ENCODE assay signal across 11 cellular contexts in genomic region chr2:197179744-197180498, GRCh38.
DNase-seq lines count a peak whose midpoint lies in the region; ATAC-seq and TF ChIP-seq lines count a peak whose summit lies in the region.
"Had no signal": no experiment of that assay in that cellular context is flagged by ENCODE, and none has a peak within 500 bp of the region (broad histone marks: within the 10 kb centered on the region; RNA-seq: fewer than 3 reads in every experiment).

No MANE protein-coding gene starts in this region.

- POLR2A ChIA-PET in CD8-positive, alpha-beta T cell (lab: Charles Lee) = no interaction called here
- POLR2A ChIA-PET in SK-N-SH (lab: Yijun Ruan, JAX) = interaction anchor here (0.9 to 1.3 kb wide), 3 partner anchors 75 to 130 kb away, joined by 3 to 4 read pairs (median 3); no protein-coding TSS in a partner anchor

- TF ChIP-seq RAD21 in SK-N-SH (IDR thresholded peaks at IDR 0.05; ENCODE audit: low read length) = no peak; the same call in 1 of the 2 replicates

- CTCF ChIA-PET in CD8-positive, alpha-beta T cell (lab: Charles Lee) = interaction anchor here (0.6 to 2.5 kb wide), 8 partner anchors 9 to 429 kb away, joined by 3 to 17 read pairs (median 4); no protein-coding TSS in a partner anchor
- CTCF ChIA-PET in SK-N-SH (lab: Yijun Ruan, JAX) = interaction anchor here (0.6 to 7.2 kb wide), 11 partner anchors 10 to 199 kb away, joined by 3 to 43 read pairs (median 4); partner anchors contain the start of gene ANKRD44

- no peak overlapping the region for H3K27ac ChIP-seq in CD8-positive, alpha-beta T cell (ENCODE audit: low read depth, low read length)
- peak overlapping the region; percentile 49 to 99 for H3K27ac ChIP-seq in SK-N-SH (ENCODE audit: low read depth in 2 of 2, low read length in 1 of 2)
- no peak overlapping the region for H3K27ac ChIP-seq in vagina
- H3K27ac ChIP-seq: skin epidermis had no signal

- H3F3A ChIP-seq in SK-N-SH (replicated peaks; ENCODE audit: insufficient read depth) = peaks cover 14% of the 10 kb centered on the region

- no peaks in the 10 kb centered on the region for H3K9me3 Mint-ChIP-seq in CD8-positive, alpha-beta T cell
- no peaks in the 10 kb centered on the region for H3K9me3 Mint-ChIP-seq in nephron progenitor cell

- H3K9ac ChIP-seq in SK-N-SH = no peak overlapping the region

- H3K9me2 ChIP-seq in SK-N-SH = no peaks in the 10 kb centered on the region

- TF ChIP-seq EP300 in SK-N-SH (IDR thresholded peaks at IDR 0.05; ENCODE audit: borderline replicate concordance in 1 of 2, low read depth in 1 of 2, low read length in 1 of 2) = peak; percentile 76 to 91

- TF ChIP-seq CTCF in CD8-positive, alpha-beta T cell (IDR thresholded peaks at IDR 0.05) = no peak
- TF ChIP-seq CTCF in SK-N-SH (IDR thresholded peaks at IDR 0.05) = no peak
- no peak for TF ChIP-seq CTCF in nephron progenitor cell (IDR thresholded peaks at IDR 0.05)
- no peak for TF ChIP-seq CTCF in vagina (IDR thresholded peaks at IDR 0.05)

- WGBS in SK-N-SH (ENCODE audit: low lambda C conversion rate) = 23% methylated on average over 12 of the region's 12 CpGs

- H3K4me3 Mint-ChIP-seq in CD8-positive, alpha-beta T cell = no peak overlapping the region
- H3K4me3 Mint-ChIP-seq in nephron progenitor cell = no peak overlapping the region

- peaks cover 78% of the 10 kb centered on the region for H3K36me3 Mint-ChIP-seq in CD8-positive, alpha-beta T cell
- no peaks in the 10 kb centered on the region for H3K36me3 Mint-ChIP-seq in nephron progenitor cell (ENCODE audit: low read depth)

- H3K4me3 ChIP-seq in CD8-positive, alpha-beta T cell (ENCODE audit: low read depth, low read length) = no peak overlapping the region
- H3K4me3 ChIP-seq in SK-N-SH (ENCODE audit: low read depth in 2 of 2, low read length in 1 of 2) (no peak overlapping the region; a peak in 1 of 4 replicates), vagina (no peak overlapping the region)
- H3K4me3 ChIP-seq: skin epidermis had no signal

- peaks cover 37% of the 10 kb centered on the region for H3K4me1 ChIP-seq in CD8-positive, alpha-beta T cell (ENCODE audit: insufficient read depth, low read length)
- peaks cover 6 to 41% of the 10 kb centered on the region in 2 experiments; a peak in 3 of 4 replicates for H3K4me1 ChIP-seq in SK-N-SH (ENCODE audit: control insufficient read depth in 1 of 2, insufficient read depth in 2 of 2, low read depth in 1 of 2, low read length in 1 of 2)
- H3K4me1 ChIP-seq in vagina = peaks cover 14% of the 10 kb centered on the region

- intact Hi-C loops in CD8-positive, alpha-beta T cell (cut with DNase I, micrococcal nuclease) = no loop called here
- intact Hi-C loops in vagina (cut with DNase I) = no loop called here

- no peak overlapping the region for H2AFZ ChIP-seq in SK-N-SH (ENCODE audit: low read depth)

- peaks cover 20% of the 10 kb centered on the region for H3K36me3 ChIP-seq in CD8-positive, alpha-beta T cell (ENCODE audit: insufficient read depth, low read length)
- H3K36me3 ChIP-seq in SK-N-SH (replicated peaks in 1 of 2; ENCODE audit: control insufficient read depth in 1 of 2, insufficient read depth in 2 of 2, low read length in 1 of 2) = no peaks in the 10 kb centered on the region
- H3K36me3 ChIP-seq in vagina = no peaks in the 10 kb centered on the region

- no peak for ATAC-seq in CD8-positive, alpha-beta T cell
- no peak for ATAC-seq in HG03439 (IDR thresholded peaks at IDR 0.05; ENCODE audit: unreplicated experiment)

- H3K27me3 Mint-ChIP-seq in CD8-positive, alpha-beta T cell (ENCODE audit: low read depth) = no peaks in the 10 kb centered on the region
- H3K27me3 Mint-ChIP-seq in nephron progenitor cell (ENCODE audit: low read depth, poor library complexity) = peaks cover 7% of the 10 kb centered on the region

- no peaks in the 10 kb centered on the region for H3K27me3 ChIP-seq in CD8-positive, alpha-beta T cell (ENCODE audit: insufficient read depth, low read length)
- H3K27me3 ChIP-seq in SK-N-SH (ENCODE audit: insufficient read depth) = no peaks in the 10 kb centered on the region
- no peaks in the 10 kb centered on the region for H3K27me3 ChIP-seq in vagina

- H4K20me1 ChIP-seq in SK-N-SH (ENCODE audit: insufficient read depth) = no peaks in the 10 kb centered on the region

- no peak for DNase-seq in CD8-positive, alpha-beta T cell
- DNase-seq in SK-N-SH = peak; percentile 70
- peak; percentile 72 for DNase-seq in fibroblast of peridontal ligament (ENCODE audit: extremely low read depth)
- peak; percentile 29 for DNase-seq in nephron progenitor cell
- DNase-seq in cortex of kidney (lab: John Stamatoyannopoulos, UW) = no peak
- no peak for DNase-seq in vagina (ENCODE audit: extremely low spot score in 2 of 2)
- DNase-seq in stimulated activated CD4-positive, alpha-beta T cell treated with anti-CD3 and anti-CD28 coated beads, Interleukin-12 subunit alpha, Interleukin-12 subunit beta, amount 100 ng/mL, for 4 hours = no peak
- DNase-seq: NCI-H226, SW 1271 had no signal

- no peak for TF ChIP-seq POLR2A in vagina (IDR thresholded peaks at IDR 0.05)

- no peaks in the 10 kb centered on the region for H3K79me2 ChIP-seq in SK-N-SH (ENCODE audit: insufficient read depth)

- H3K4me2 ChIP-seq in SK-N-SH = peak overlapping the region; percentile 45

- H3K9me3 ChIP-seq in CD8-positive, alpha-beta T cell (ENCODE audit: low read length) = no peaks in the 10 kb centered on the region
- H3K9me3 ChIP-seq in SK-N-SH (no peaks in the 10 kb centered on the region), vagina (no peaks in the 10 kb centered on the region)

- peak overlapping the region; percentile 82 for H3K27ac Mint-ChIP-seq in CD8-positive, alpha-beta T cell
- peak overlapping the region; percentile 26 for H3K27ac Mint-ChIP-seq in nephron progenitor cell

- H3K4me1 Mint-ChIP-seq in CD8-positive, alpha-beta T cell (ENCODE audit: low read depth) = peaks cover 83% of the 10 kb centered on the region
- peaks cover 41% of the 10 kb centered on the region for H3K4me1 Mint-ChIP-seq in nephron progenitor cell

TF ChIP-seq in SK-N-SH, 30 proteins besides CTCF, POLR2A, EP300 and RAD21 (continues in another document):
- no peak for TF ChIP-seq ZBTB33 (IDR thresholded peaks at IDR 0.05; ENCODE audit: borderline replicate concordance, low read depth)
- TF ChIP-seq FOXM1 (IDR thresholded peaks at IDR 0.05; ENCODE audit: low read depth) = no peak
- TF ChIP-seq GATA2 (CRISPR knock-in tag; IDR thresholded peaks at IDR 0.05) = peak; percentile 67; the same call in 1 of the 2 replicates
- TF ChIP-seq CHD2 (IDR thresholded peaks at IDR 0.05; ENCODE audit: low read length, partially characterized antibody) = peak; percentile 79
- peak; percentile 95 for TF ChIP-seq MXI1 (IDR thresholded peaks at IDR 0.05; ENCODE audit: low read depth, low read length)
- TF ChIP-seq SIN3A (IDR thresholded peaks at IDR 0.05; ENCODE audit: borderline replicate concordance, low read depth, low read length) = no peak
- TF ChIP-seq USF2 (IDR thresholded peaks at IDR 0.05; ENCODE audit: borderline replicate concordance, low read depth, low read length) = no peak
- no peak for TF ChIP-seq ELF1 (IDR thresholded peaks at IDR 0.05)
- peak; percentile 33; the same call in 1 of the 2 replicates for TF ChIP-seq MEF2A (IDR thresholded peaks at IDR 0.05; ENCODE audit: borderline replicate concordance, low read depth)
- TF ChIP-seq NRF1 (IDR thresholded peaks at IDR 0.05; ENCODE audit: low read depth, low read length) = no peak
- TF ChIP-seq YY1 (IDR thresholded peaks at IDR 0.05; ENCODE audit: low read depth) = 0 out of 2 replicates have a peak, but pooled peaks have one; percentile 29
- peak; percentile 95 for TF ChIP-seq NFIC (IDR thresholded peaks at IDR 0.05; ENCODE audit: borderline replicate concordance)

Comparison
In these comparisons a context has a peak if more than half of its experiments do, and no peak if none do; other contexts are left out.
1. DNase-seq: peak in SK-N-SH (single experiment), fibroblast of peridontal ligament (single experiment) and nephron progenitor cell (single experiment); none in CD8-positive, alpha-beta T cell (0 of 7), cortex of kidney (single experiment), vagina (0 of 2) and stimulated activated CD4-positive, alpha-beta T cell treated with anti-CD3 and anti-CD28 coated beads, Interleukin-12 subunit alpha, Interleukin-12 subunit beta, amount 100 ng/mL, for 4 hours (single experiment).
2. H3K27ac ChIP-seq: peak in SK-N-SH (2 of 2); none in CD8-positive, alpha-beta T cell (single experiment) and vagina (single experiment).